In the genomic region with DNA sequence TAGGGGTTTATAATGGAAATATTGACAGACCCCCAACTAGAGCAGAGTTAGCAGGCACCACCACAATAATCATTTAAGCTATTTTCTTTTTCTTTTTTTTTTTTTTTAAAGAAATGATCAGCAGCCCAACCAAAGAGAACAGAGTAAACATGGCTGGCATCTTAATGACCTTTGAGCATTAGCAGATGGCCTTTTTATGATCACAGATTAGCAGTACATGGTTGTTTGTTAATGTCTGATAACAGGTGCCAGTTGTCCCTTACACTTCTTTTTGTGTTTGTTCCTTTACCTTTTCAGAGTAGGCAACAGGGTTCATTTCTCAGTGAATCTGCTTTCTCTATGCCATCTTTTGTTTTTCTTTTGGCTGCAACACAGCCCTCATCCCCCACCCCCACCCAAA, we compare ENCODE assay signal across 17 cellular contexts.
A peak's percentile ranks its signal among the peaks of the same experiment; 100 is the strongest.
DNase-seq lines count a peak whose midpoint lies in the region; ATAC-seq and TF ChIP-seq lines count a peak whose summit lies in the region.
"Had no signal": no experiment of that assay in that cellular context is flagged by ENCODE, and none has a peak within 500 bp of the region (broad histone marks: within the 10 kb centered on the region; RNA-seq: fewer than 3 reads in every experiment).

No MANE protein-coding gene starts in this region.

- no peak for ATAC-seq in activated CD8-positive, alpha-beta T cell treated with anti-CD3 and anti-CD28 coated beads, Interleukin-2, amount 10 ng/mL, durations not matched to agents 7 days and 5 days
- no peak for ATAC-seq in HG03521 (IDR thresholded peaks at IDR 0.05; ENCODE audit: unreplicated experiment)
- ATAC-seq: Panc1, T-cell had no signal

- CTCF ChIA-PET in activated CD8-positive, alpha-beta T cell treated with anti-CD3 and anti-CD28 coated beads, Interleukin-2, amount 10 ng/mL, durations not matched to agents 7 days and 5 days (lab: Charles Lee): no interaction called here

- H3K4me1 Mint-ChIP-seq in activated CD8-positive, alpha-beta T cell treated with anti-CD3 and anti-CD28 coated beads, Interleukin-2, amount 10 ng/mL, durations not matched to agents 7 days and 5 days (ENCODE audit: low read depth): no peaks in the 10 kb centered on the region
- H3K4me1 Mint-ChIP-seq: B cell; CD4-positive, CD25-positive, alpha-beta regulatory T cell; T-cell had no signal

- peak; percentile 71 for DNase-seq in DMS153 treated with DMSO at 0.1 percent for 48 hours (lab: John Stamatoyannopoulos, UW; ENCODE audit: unreplicated experiment)
- DNase-seq in DMS53 treated with DMSO at 0.1 percent for 48 hours (lab: John Stamatoyannopoulos, UW; ENCODE audit: unreplicated experiment): peak; percentile 30
- peak; percentile 4 for DNase-seq in NCI-H69 (lab: John Stamatoyannopoulos, UW)
- DNase-seq in ecto neural progenitor cell (ENCODE audit: low spot score): no peak
- no peak for DNase-seq in activated CD8-positive, alpha-beta T cell treated with anti-CD3 and anti-CD28 coated beads, Interleukin-2, amount 10 ng/mL, durations not matched to agents 7 days and 5 days
- DNase-seq: Caco-2; CD4-positive, CD25-positive, alpha-beta regulatory T cell; DMS79; H9; NCI-H1694 treated with DMSO at 0.1 percent for 48 hours; NCI-H526; T-cell; T-helper 9 cell had no signal

- no peaks in the 10 kb centered on the region for H3K36me3 Mint-ChIP-seq in activated CD8-positive, alpha-beta T cell treated with anti-CD3 and anti-CD28 coated beads, Interleukin-2, amount 10 ng/mL, durations not matched to agents 7 days and 5 days (ENCODE audit: low read depth)
- H3K36me3 Mint-ChIP-seq: CD4-positive, CD25-positive, alpha-beta regulatory T cell; T-cell had no signal

- peak overlapping the region; percentile 76 for H3K27ac ChIP-seq in VCaP

- H3K9me3 Mint-ChIP-seq in activated CD8-positive, alpha-beta T cell treated with anti-CD3 and anti-CD28 coated beads, Interleukin-2, amount 10 ng/mL, durations not matched to agents 7 days and 5 days (ENCODE audit: insufficient read depth): no peaks in the 10 kb centered on the region
- H3K9me3 Mint-ChIP-seq: H9, T-cell had no signal

- no peak for TF ChIP-seq CTCF in VCaP (conservative IDR thresholded peaks at IDR 0.05)

- POLR2A ChIA-PET in activated CD8-positive, alpha-beta T cell treated with anti-CD3 and anti-CD28 coated beads, Interleukin-2, amount 10 ng/mL, durations not matched to agents 7 days and 5 days (lab: Charles Lee): no interaction called here

- no peak overlapping the region for H3K4me3 Mint-ChIP-seq in activated CD8-positive, alpha-beta T cell treated with anti-CD3 and anti-CD28 coated beads, Interleukin-2, amount 10 ng/mL, durations not matched to agents 7 days and 5 days
- H3K4me3 Mint-ChIP-seq: B cell; CD4-positive, CD25-positive, alpha-beta regulatory T cell; H9; T-cell had no signal

- H3K27me3 Mint-ChIP-seq in activated CD8-positive, alpha-beta T cell treated with anti-CD3 and anti-CD28 coated beads, Interleukin-2, amount 10 ng/mL, durations not matched to agents 7 days and 5 days (ENCODE audit: low read depth): no peaks in the 10 kb centered on the region
- H3K27me3 Mint-ChIP-seq: B cell; CD4-positive, CD25-positive, alpha-beta regulatory T cell; T-cell had no signal

- H3K27ac Mint-ChIP-seq in activated CD8-positive, alpha-beta T cell treated with anti-CD3 and anti-CD28 coated beads, Interleukin-2, amount 10 ng/mL, durations not matched to agents 7 days and 5 days: no peak overlapping the region
- H3K27ac Mint-ChIP-seq: B cell; CD4-positive, CD25-positive, alpha-beta regulatory T cell; H9; T-cell had no signal

Comparison
In these comparisons a context has a peak if more than half of its experiments do, and no peak if none do; other contexts are left out.
1. DNase-seq: peak in DMS153 treated with DMSO at 0.1 percent for 48 hours (single experiment), DMS53 treated with DMSO at 0.1 percent for 48 hours (single experiment) and NCI-H69 (single experiment); none in ecto neural progenitor cell (single experiment) and activated CD8-positive, alpha-beta T cell treated with anti-CD3 and anti-CD28 coated beads, Interleukin-2, amount 10 ng/mL, durations not matched to agents 7 days and 5 days (single experiment).